Comparison of ENCODE assay signal across 20 cellular contexts in the genomic region with DNA sequence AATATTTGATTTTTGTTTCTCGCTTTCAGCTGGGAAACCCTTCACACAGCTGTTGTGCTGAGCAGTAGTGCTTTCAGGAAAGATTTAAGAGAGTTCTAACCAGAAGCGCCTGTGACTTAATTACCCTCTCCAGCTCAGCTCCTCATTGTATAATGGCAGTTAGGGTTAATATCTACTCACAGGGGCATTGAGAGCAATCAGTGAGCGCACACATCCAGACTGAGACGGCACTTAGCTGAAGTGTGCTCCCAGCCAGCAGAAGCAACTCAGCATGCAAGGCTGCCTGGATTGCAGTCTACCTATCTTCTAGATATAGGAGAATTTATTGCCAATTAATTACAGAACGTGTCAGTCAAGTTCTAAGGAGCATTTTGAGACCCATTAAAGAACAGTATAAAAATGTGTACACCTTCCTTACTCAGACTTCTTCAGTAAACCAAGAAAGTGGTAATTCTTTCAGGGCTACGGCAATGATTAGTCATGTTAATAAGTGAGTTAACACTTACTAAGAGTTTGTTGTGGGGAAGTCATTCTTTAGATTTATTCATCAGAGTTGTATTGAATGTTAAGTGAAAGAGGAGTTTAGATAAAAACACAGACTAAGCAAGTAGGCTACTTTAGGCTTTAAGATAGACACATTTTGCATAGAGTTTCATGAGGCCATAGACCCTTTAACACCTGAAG.
A peak's percentile ranks its signal among the peaks of the same experiment; 100 is the strongest.
DNase-seq lines count a peak whose midpoint lies in the region; ATAC-seq, FAIRE-seq and TF ChIP-seq lines count a peak whose summit lies in the region.
"Had no signal": no experiment of that assay in that cellular context is flagged by ENCODE, and none has a peak within 500 bp of the region (broad histone marks: within the 10 kb centered on the region; RNA-seq: fewer than 3 reads in every experiment).

No MANE protein-coding gene starts in this region.

- no peak overlapping the region for H2BK12ac ChIP-seq in H9 (ENCODE audit: insufficient read length, low read depth, low read length)

- H3K79me2 ChIP-seq in H9 (ENCODE audit: insufficient read depth, low read length) = no peaks in the 10 kb centered on the region
- H3K79me2 ChIP-seq in astrocyte (ENCODE audit: insufficient read depth, low read length) = no peaks in the 10 kb centered on the region
- H3K79me2 ChIP-seq in mesendoderm (ENCODE audit: control insufficient read depth, insufficient read depth, low read length) = no peaks in the 10 kb centered on the region

- no peak overlapping the region for H4K8ac ChIP-seq in H9 (replicated peaks; ENCODE audit: insufficient read length, low read depth, low read length)
- no peak overlapping the region for H4K8ac ChIP-seq in mesendoderm (ENCODE audit: low read depth, low read length)

- intact Hi-C loops in right lobe of liver (cut with DNase I) = no loop called here

- H2BK120ac ChIP-seq in H9 (ENCODE audit: low read depth, low read length, poor library complexity, severe bottlenecking) (no peak overlapping the region), mesendoderm (ENCODE audit: low read depth, low read length) (no peak overlapping the region)

- H4K20me1 ChIP-seq in H9 (ENCODE audit: control insufficient read depth, insufficient read depth, insufficient read length) = no peaks in the 10 kb centered on the region
- peaks cover 6% of the 10 kb centered on the region for H4K20me1 ChIP-seq in astrocyte (ENCODE audit: insufficient read depth, low read length)

- H3K27ac ChIP-seq in H9 (ENCODE audit: insufficient read length, low read depth, low read length) (no peak overlapping the region), astrocyte (ENCODE audit: low read depth, low read length) (no peak overlapping the region), mesendoderm (ENCODE audit: low read depth, low read length) (no peak overlapping the region), right lobe of liver (no peak overlapping the region)
- H3K27ac ChIP-seq: pancreas, Peyer's patch, thoracic aorta had no signal

- H2BK5ac ChIP-seq in H9 (ENCODE audit: insufficient read length, low read length) (no peak overlapping the region), mesendoderm (ENCODE audit: low read length) (no peak overlapping the region)

- peak overlapping the region in 2 of 3 experiments; percentile 40 to 74; a peak in 2 of 7 replicates for H3K27ac Mint-ChIP-seq in H9
- peak overlapping the region; percentile 22 for H3K27ac Mint-ChIP-seq in astrocyte (ENCODE audit: unreplicated experiment)
- peak overlapping the region; percentile 24 for H3K27ac Mint-ChIP-seq in nephron progenitor cell
- H3K27ac Mint-ChIP-seq: activated CD4-positive, alpha-beta memory T cell treated with anti-CD3 and anti-CD28 coated beads for 36 hours; activated T-cell treated with anti-CD3 and anti-CD28 coated beads, Interleukin-2, amount 50 U/mL, for 72 hours; HFFc6 had no signal

- H3K27me3 ChIP-seq in H9 (ENCODE audit: insufficient read depth, low read length) = no peaks in the 10 kb centered on the region
- H3K27me3 ChIP-seq in astrocyte (ENCODE audit: insufficient read depth, low read length) = no peaks in the 10 kb centered on the region
- no peaks in the 10 kb centered on the region for H3K27me3 ChIP-seq in mesendoderm (ENCODE audit: insufficient read depth, low read length, poor library complexity)
- H3K27me3 ChIP-seq in right lobe of liver = no peaks in the 10 kb centered on the region
- H3K27me3 ChIP-seq: BE2C, pancreas, Peyer's patch had no signal

- H3K23me2 ChIP-seq in H9 (ENCODE audit: insufficient read length, low read depth, low read length, poor library complexity, severe bottlenecking) = no peaks in the 10 kb centered on the region

- H3K4me2 ChIP-seq in H9 (ENCODE audit: insufficient read depth, insufficient read length, low read length) (no peak overlapping the region), astrocyte (ENCODE audit: low read length) (no peak overlapping the region), mesendoderm (ENCODE audit: low read length) (no peak overlapping the region)

- H3K9me3 ChIP-seq in H9 (ENCODE audit: control insufficient read depth, low read depth, low read length) = no peaks in the 10 kb centered on the region
- no peaks in the 10 kb centered on the region for H3K9me3 ChIP-seq in astrocyte (ENCODE audit: insufficient read depth, low read depth, low read length)
- H3K9me3 ChIP-seq in right lobe of liver = no peaks in the 10 kb centered on the region
- H3K9me3 ChIP-seq: BE2C, pancreas, Peyer's patch, thoracic aorta had no signal

- H3K27me3 Mint-ChIP-seq in H9 (ENCODE audit: low read depth) = no peaks in the 10 kb centered on the region; the same call in 1 of the 2 replicates
- no peaks in the 10 kb centered on the region for H3K27me3 Mint-ChIP-seq in astrocyte (ENCODE audit: low read depth, unreplicated experiment)
- no peaks in the 10 kb centered on the region for H3K27me3 Mint-ChIP-seq in nephron progenitor cell (ENCODE audit: low read depth, poor library complexity)
- H3K27me3 Mint-ChIP-seq: activated CD4-positive, alpha-beta memory T cell treated with anti-CD3 and anti-CD28 coated beads for 36 hours had no signal

- H3K23ac ChIP-seq in H9 (ENCODE audit: insufficient read length, low read depth, low read length) = no peak overlapping the region
- no peak overlapping the region for H3K23ac ChIP-seq in mesendoderm (ENCODE audit: low read length)

- H2AFZ ChIP-seq in H9 (ENCODE audit: low read length) = no peak overlapping the region
- no peak overlapping the region for H2AFZ ChIP-seq in astrocyte (ENCODE audit: low read depth, low read length)

- no peak overlapping the region for H3K4ac ChIP-seq in H9 (ENCODE audit: low read depth, low read length)
- H3K4ac ChIP-seq in mesendoderm (ENCODE audit: low read depth, low read length) = no peak overlapping the region

- H3K9ac ChIP-seq in H9 (ENCODE audit: extremely low read depth, insufficient read length, low read length) (no peak overlapping the region), astrocyte (ENCODE audit: low read length) (no peak overlapping the region), mesendoderm (ENCODE audit: low read length) (no peak overlapping the region)

- H3K14ac ChIP-seq in H9 (ENCODE audit: insufficient read depth, low read length) = no peak overlapping the region

- H3K4me3 Mint-ChIP-seq in H9 = no peak overlapping the region
- H3K4me3 Mint-ChIP-seq in astrocyte (ENCODE audit: unreplicated experiment) = no peak overlapping the region
- H3K4me3 Mint-ChIP-seq in nephron progenitor cell = no peak overlapping the region
- H3K4me3 Mint-ChIP-seq: activated CD4-positive, alpha-beta memory T cell treated with anti-CD3 and anti-CD28 coated beads for 36 hours; activated T-cell treated with anti-CD3 and anti-CD28 coated beads, Interleukin-2, amount 50 U/mL, for 72 hours; HFFc6 had no signal

- H2BK15ac ChIP-seq in H9 (ENCODE audit: low read depth, low read length) (no peak overlapping the region), mesendoderm (replicated peaks; ENCODE audit: low read depth) (no peak overlapping the region)

- no peak overlapping the region for H3K18ac ChIP-seq in H9 (ENCODE audit: insufficient read length, low read depth, low read length)
- no peak overlapping the region for H3K18ac ChIP-seq in mesendoderm (ENCODE audit: low read length)

- WGBS in H9 (ENCODE audit: extremely low coverage, insufficient read length, low lambda C conversion rate) = no CpG with 5 or more reads among the region's 6 CpGs
- WGBS in mesendoderm (ENCODE audit: extremely low coverage, insufficient coverage, low lambda C conversion rate) = no CpG with 5 or more reads among the region's 6 CpGs
- 87% methylated on average over 5 of the region's 6 CpGs for WGBS in right lobe of liver (ENCODE audit: insufficient coverage, low coverage, low lambda C conversion rate, missing lambda C conversion rate)

- H3K4me3 ChIP-seq in astrocyte (ENCODE audit: insufficient read depth, low read depth, low read length) (no peak overlapping the region), mesendoderm (ENCODE audit: low read length) (no peak overlapping the region), right lobe of liver (no peak overlapping the region)
- H3K4me3 ChIP-seq: pancreas, Peyer's patch, thoracic aorta had no signal

- H3K79me1 ChIP-seq in H9 (ENCODE audit: insufficient read depth, low read depth, low read length, poor library complexity, severe bottlenecking) (no peaks in the 10 kb centered on the region), mesendoderm (ENCODE audit: low read length) (peaks cover 4% of the 10 kb centered on the region)

- no peak overlapping the region for H4K91ac ChIP-seq in H9 (ENCODE audit: insufficient read length, low read depth, low read length)

- H4K5ac ChIP-seq in H9 (ENCODE audit: insufficient read length, low read depth, low read length) (no peak overlapping the region), mesendoderm (ENCODE audit: low read length) (no peak overlapping the region)

- H3T11ph ChIP-seq in H9 (ENCODE audit: low read length) = no peak overlapping the region

- H3K4me1 ChIP-seq in H9 (ENCODE audit: insufficient read depth, low read length) (no peaks in the 10 kb centered on the region), astrocyte (ENCODE audit: insufficient read depth, low read length) (no peaks in the 10 kb centered on the region), mesendoderm (ENCODE audit: control insufficient read depth, low read depth, low read length) (no peaks in the 10 kb centered on the region), right lobe of liver (no peaks in the 10 kb centered on the region)
- H3K4me1 ChIP-seq: pancreas, Peyer's patch had no signal

- no peak for TF ChIP-seq POLR2A in right lobe of liver (IDR thresholded peaks at IDR 0.05)

- no peak overlapping the region for H2BK20ac ChIP-seq in H9 (ENCODE audit: low read depth, low read length, poor library complexity, severe bottlenecking)

- H3K36me3 ChIP-seq in astrocyte (ENCODE audit: insufficient read depth, low read length) = peaks cover 5% of the 10 kb centered on the region
- no peaks in the 10 kb centered on the region for H3K36me3 ChIP-seq in mesendoderm (ENCODE audit: control insufficient read depth, insufficient read depth, low read length)
- peaks cover 0 to 16% (median 0%) of the 10 kb centered on the region in 4 donors for H3K36me3 ChIP-seq in right lobe of liver
- H3K36me3 ChIP-seq: pancreas had no signal

- H3K9me3 Mint-ChIP-seq in H9 (no peaks in the 10 kb centered on the region), astrocyte (ENCODE audit: unreplicated experiment) (no peaks in the 10 kb centered on the region), nephron progenitor cell (no peaks in the 10 kb centered on the region)
- H3K9me3 Mint-ChIP-seq: activated CD4-positive, alpha-beta memory T cell treated with anti-CD3 and anti-CD28 coated beads for 36 hours; activated T-cell treated with anti-CD3 and anti-CD28 coated beads, Interleukin-2, amount 50 U/mL, for 72 hours; HFFc6 had no signal

- FAIRE-seq in astrocyte (lab: Jason Lieb, UNC) = no peak
- FAIRE-seq: pancreas, small intestine had no signal

- H3K36me3 Mint-ChIP-seq in H9 (ENCODE audit: insufficient read depth in 1 of 3, low read depth in 3 of 3) (peaks cover 16 to 47% (median 44%) of the 10 kb centered on the region in 3 experiments; a peak in 6 of 7 replicates), astrocyte (ENCODE audit: low read depth, unreplicated experiment) (peaks cover 14% of the 10 kb centered on the region), nephron progenitor cell (ENCODE audit: low read depth) (peaks cover 64% of the 10 kb centered on the region)

- TF ChIP-seq CTCF in H9 (conservative IDR thresholded peaks at IDR 0.05) (no peak), astrocyte (IDR thresholded peaks at IDR 0.05; ENCODE audit: insufficient read depth, low read depth, low read length) (no peak), nephron progenitor cell (IDR thresholded peaks at IDR 0.05) (no peak), right lobe of liver (IDR thresholded peaks at IDR 0.05) (no peak)

- ATAC-seq in right lobe of liver = no peak
- ATAC-seq: activated T-cell treated with anti-CD3 and anti-CD28 coated beads, Interleukin-2, amount 50 U/mL, for 72 hours; left colon; pancreas had no signal

- no peak overlapping the region for H3K56ac ChIP-seq in H9 (ENCODE audit: insufficient read length, low read depth, low read length)
- no peak overlapping the region for H3K56ac ChIP-seq in mesendoderm (ENCODE audit: low read length)

- H2AK5ac ChIP-seq in H9 (ENCODE audit: insufficient read length, low read length) = no peak overlapping the region
- H2AK5ac ChIP-seq in mesendoderm (ENCODE audit: low read length) = no peak overlapping the region

- H3K4me1 Mint-ChIP-seq in H9 (peaks cover 4 to 7% of the 10 kb centered on the region in 2 experiments), astrocyte (ENCODE audit: low read depth, unreplicated experiment) (peaks cover 28% of the 10 kb centered on the region), nephron progenitor cell (peaks cover 42% of the 10 kb centered on the region)

- DNase-seq in H9 (no peak), NCI-H2107 (lab: John Stamatoyannopoulos, UW) (peak; percentile 45), astrocyte (ENCODE audit: low read depth) (no peak), nephron progenitor cell (no peak), mesendoderm (no peak), right lobe of liver (no peak), UCSD-AML1 (lab: John Stamatoyannopoulos, UW; ENCODE audit: unreplicated experiment) (no peak)
- DNase-seq: activated CD4-positive, alpha-beta memory T cell treated with anti-CD3 and anti-CD28 coated beads for 36 hours; activated T-cell treated with anti-CD3 and anti-CD28 coated beads, Interleukin-2, amount 50 U/mL, for 72 hours; BE2C; central memory CD4-positive, alpha-beta T cell; DMS 273 treated with DMSO at 0.1 percent for 48 hours; HFFc6; left colon; NCI-H146; NCI-H82; pancreas; Peyer's patch; small intestine had no signal
